ENCODE assay signal across 12 cellular contexts in the genomic region with DNA sequence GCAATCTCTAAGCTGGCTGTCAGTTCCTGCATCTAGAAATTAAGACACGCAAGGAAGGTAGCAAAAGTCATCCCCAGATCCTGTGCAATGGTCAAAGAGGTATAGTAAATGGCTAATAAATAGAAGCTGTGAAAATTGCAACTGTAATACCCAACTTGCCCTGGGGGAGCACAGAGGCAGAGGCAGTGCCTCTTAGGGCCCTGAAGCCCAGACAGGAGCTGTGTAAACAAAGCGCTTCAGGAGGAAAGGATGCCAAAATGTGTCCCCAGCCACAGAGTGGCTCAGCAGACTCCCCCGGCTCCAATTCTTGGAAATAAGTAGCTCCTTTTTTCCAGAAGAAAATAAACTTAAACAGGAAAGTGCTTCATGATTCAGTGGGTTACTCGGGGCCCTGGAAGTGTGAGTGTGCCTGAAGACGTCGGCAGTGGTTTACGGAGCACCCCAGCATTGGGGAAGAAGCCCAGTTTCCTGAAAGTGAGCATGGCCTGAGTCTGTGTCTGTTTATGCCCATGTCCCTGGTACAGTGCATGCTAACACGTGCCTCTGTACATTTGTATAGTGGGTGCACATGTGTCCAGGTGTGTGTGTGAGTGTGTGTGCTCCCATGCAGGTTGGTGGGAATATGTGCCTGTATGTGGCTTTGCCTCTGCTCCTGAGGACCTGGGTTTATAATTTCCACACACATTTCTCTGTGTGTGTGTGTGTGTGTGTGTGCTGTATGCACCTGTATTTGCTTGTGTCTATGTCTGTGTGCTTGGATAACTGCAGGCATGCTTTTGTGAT.
DNase-seq lines count a peak whose midpoint lies in the region; ATAC-seq and TF ChIP-seq lines count a peak whose summit lies in the region.
"Had no signal": no experiment of that assay in that cellular context is flagged by ENCODE, and none has a peak within 500 bp of the region (broad histone marks: within the 10 kb centered on the region; RNA-seq: fewer than 3 reads in every experiment).

No MANE protein-coding gene starts in this region.

- ATAC-seq in sciatic nerve (peak; percentile 59), GM18520 (IDR thresholded peaks at IDR 0.05; ENCODE audit: unreplicated experiment) (no peak)
- ATAC-seq: effector memory CD8-positive, alpha-beta T cell had no signal

- peak; percentile 15 for TF ChIP-seq CTCF in fibroblast of the aortic adventitia (IDR thresholded peaks at IDR 0.05; ENCODE audit: insufficient read depth, low read length)

- intact Hi-C loops in sciatic nerve (cut with DNase I): no loop called here

- no peak overlapping the region for H3K4me3 ChIP-seq in fibroblast of the aortic adventitia (ENCODE audit: low read depth, low read length)

- DNase-seq in NCI-H1417 (lab: John Stamatoyannopoulos, UW) (peak in 2 of 3 experiments; percentile 12 to 61), NCI-H1417 treated with DMSO at 0.1 percent for 48 hours (lab: John Stamatoyannopoulos, UW) (no peak), RPMI8226 (peak; percentile 10), fibroblast of the aortic adventitia (ENCODE audit: low read depth) (peak; percentile 1), sciatic nerve (ENCODE audit: low spot score) (no peak), ecto neural progenitor cell (ENCODE audit: low spot score) (no peak), NCI-H2107 treated with DMSO at 0.1 percent for 48 hours (lab: John Stamatoyannopoulos, UW; ENCODE audit: unreplicated experiment) (no peak)
- DNase-seq: activated CD4-positive, alpha-beta T cell treated with anti-CD3 and anti-CD28 coated beads, Interleukin-2, amount 50 U/mL, for 4 hours; activated naive CD4-positive, alpha-beta T cell treated with anti-CD3 and anti-CD28 coated beads, Interleukin-2, amount 10 ng/mL, durations not matched to agents 7 days and 5 days; effector memory CD8-positive, alpha-beta T cell; NCI-H2081 treated with DMSO at 0.1 percent for 48 hours had no signal

Comparison
In these comparisons a context has a peak if more than half of its experiments do, and no peak if none do; other contexts are left out.
1. DNase-seq: peak in NCI-H1417 (2 of 3), RPMI8226 (single experiment) and fibroblast of the aortic adventitia (single experiment); none in NCI-H1417 treated with DMSO at 0.1 percent for 48 hours (single experiment), sciatic nerve (single experiment), ecto neural progenitor cell (single experiment) and NCI-H2107 treated with DMSO at 0.1 percent for 48 hours (single experiment).